In genomic region chr3:188214442-188214841, GRCh38 we compare ENCODE assay signal across 11 cellular contexts.
DNase-seq lines count a peak whose midpoint lies in the region; ATAC-seq and TF ChIP-seq lines count a peak whose summit lies in the region.
"Had no signal": no experiment of that assay in that cellular context is flagged by ENCODE, and none has a peak within 500 bp of the region (broad histone marks: within the 10 kb centered on the region; RNA-seq: fewer than 3 reads in every experiment).

No MANE protein-coding gene starts in this region.

- no peak overlapping the region for H3K27ac Mint-ChIP-seq in activated T-helper 1 cell treated with anti-CD3 and anti-CD28 coated beads, Interleukin-12 subunit alpha, Interleukin-12 subunit beta, Interleukin-2, Interleukin-4 antibody, amounts not matched to agents 30 ng/mL and 10 ng/mL and 1 ng/mL, durations not matched to agents 14 hours and 24 hours and 36 hours

- H3K9me3 Mint-ChIP-seq in activated T-helper 1 cell treated with anti-CD3 and anti-CD28 coated beads, Interleukin-12 subunit alpha, Interleukin-12 subunit beta, Interleukin-2, Interleukin-4 antibody, amounts not matched to agents 30 ng/mL and 10 ng/mL and 1 ng/mL, durations not matched to agents 14 hours and 24 hours and 36 hours, result no peaks in the 10 kb centered on the region
- H3K9me3 Mint-ChIP-seq: neural crest cell had no signal

- peaks cover 17% of the 10 kb centered on the region for H3K4me1 Mint-ChIP-seq in activated T-helper 1 cell treated with anti-CD3 and anti-CD28 coated beads, Interleukin-12 subunit alpha, Interleukin-12 subunit beta, Interleukin-2, Interleukin-4 antibody, amounts not matched to agents 30 ng/mL and 10 ng/mL and 1 ng/mL, durations not matched to agents 14 hours and 24 hours and 36 hours (ENCODE audit: low read depth)

- H3K27me3 Mint-ChIP-seq in activated T-helper 1 cell treated with anti-CD3 and anti-CD28 coated beads, Interleukin-12 subunit alpha, Interleukin-12 subunit beta, Interleukin-2, Interleukin-4 antibody, amounts not matched to agents 30 ng/mL and 10 ng/mL and 1 ng/mL, durations not matched to agents 14 hours and 24 hours and 36 hours (ENCODE audit: insufficient read depth), result no peaks in the 10 kb centered on the region

- H3K4me3 ChIP-seq in WERI-Rb-1 (ENCODE audit: low read depth, low read length), result no peak overlapping the region
- H3K4me3 ChIP-seq in left lung, result peak overlapping the region in 1 of 2 donors; percentile 6
- H3K4me3 ChIP-seq in upper lobe of right lung, result peak overlapping the region; percentile 8
- H3K4me3 ChIP-seq in H7 (ENCODE audit: insufficient read depth, low read depth, low read length), result no peak overlapping the region
- H3K4me3 ChIP-seq: adrenal gland had no signal

- DNase-seq in NCI-H82 (lab: John Stamatoyannopoulos, UW) (peak; percentile 22), NCI-H82 treated with DMSO at 0.1 percent for 48 hours (lab: John Stamatoyannopoulos, UW; ENCODE audit: unreplicated experiment) (no peak), WERI-Rb-1 (peak; percentile 74), left lung (peak in 1 of 2 donors; percentile 46), upper lobe of right lung (no peak), EL (no peak), H7 (no peak)
- no peak for DNase-seq in activated T-helper 1 cell treated with anti-CD3 and anti-CD28 coated beads, Interleukin-12 subunit alpha, Interleukin-12 subunit beta, Interleukin-2, Interleukin-4 antibody, amounts not matched to agents 30 ng/mL and 10 ng/mL and 1 ng/mL, durations not matched to agents 14 hours and 24 hours and 36 hours (ENCODE audit: low spot score)
- DNase-seq: NCI-H2227 treated with DMSO at 0.1 percent for 48 hours had no signal

- H3K36me3 ChIP-seq in WERI-Rb-1 (no peaks in the 10 kb centered on the region), left lung (no peaks in the 10 kb centered on the region), upper lobe of right lung (no peaks in the 10 kb centered on the region), H7 (replicated peaks; ENCODE audit: control insufficient read depth, insufficient read depth, low read length) (no peaks in the 10 kb centered on the region)
- H3K36me3 ChIP-seq: adrenal gland had no signal

- H3K27ac ChIP-seq in WERI-Rb-1 (peak overlapping the region; percentile 15), left lung (peak overlapping the region; percentile 2 to 61), upper lobe of right lung (peak overlapping the region; percentile 40)

- intact Hi-C loops in left lung (cut with DNase I) (no loop called here), upper lobe of right lung (cut with DNase I) (no loop called here)
- intact Hi-C loops in activated T-helper 1 cell treated with anti-CD3 and anti-CD28 coated beads, Interleukin-12 subunit alpha, Interleukin-12 subunit beta, Interleukin-2, Interleukin-4 antibody, amounts not matched to agents 30 ng/mL and 10 ng/mL and 1 ng/mL, durations not matched to agents 14 hours and 24 hours and 36 hours (cut with micrococcal nuclease), result no loop called here

- no peaks in the 10 kb centered on the region for H3K9me3 ChIP-seq in WERI-Rb-1 (ENCODE audit: severe bottlenecking)
- no peaks in the 10 kb centered on the region for H3K9me3 ChIP-seq in left lung
- H3K9me3 ChIP-seq in upper lobe of right lung, result no peaks in the 10 kb centered on the region
- H3K9me3 ChIP-seq: adrenal gland had no signal

- ATAC-seq in left lung (peak; percentile 42), upper lobe of right lung (peak; percentile 81)

- H3K27me3 ChIP-seq in WERI-Rb-1 (ENCODE audit: insufficient read depth, low read depth, severe bottlenecking), result no peaks in the 10 kb centered on the region
- no peaks in the 10 kb centered on the region for H3K27me3 ChIP-seq in left lung
- no peaks in the 10 kb centered on the region for H3K27me3 ChIP-seq in upper lobe of right lung
- no peaks in the 10 kb centered on the region for H3K27me3 ChIP-seq in H7 (ENCODE audit: control insufficient read depth, insufficient read depth, low read length)
- H3K27me3 ChIP-seq: adrenal gland had no signal

- no peak overlapping the region for H3K4me3 Mint-ChIP-seq in activated T-helper 1 cell treated with anti-CD3 and anti-CD28 coated beads, Interleukin-12 subunit alpha, Interleukin-12 subunit beta, Interleukin-2, Interleukin-4 antibody, amounts not matched to agents 30 ng/mL and 10 ng/mL and 1 ng/mL, durations not matched to agents 14 hours and 24 hours and 36 hours
- H3K4me3 Mint-ChIP-seq: neural crest cell had no signal

- H3K4me1 ChIP-seq in left lung, result peaks cover 22 to 55% of the 10 kb centered on the region in 2 donors
- H3K4me1 ChIP-seq in upper lobe of right lung, result peaks cover 47% of the 10 kb centered on the region

- TF ChIP-seq CTCF in WERI-Rb-1 (IDR thresholded peaks at IDR 0.05; ENCODE audit: low read depth, low read length), result no peak
- no peak for TF ChIP-seq CTCF in left lung (IDR thresholded peaks at IDR 0.05)
- no peak for TF ChIP-seq CTCF in upper lobe of right lung (IDR thresholded peaks at IDR 0.05)

- peaks cover 22% of the 10 kb centered on the region for H3K36me3 Mint-ChIP-seq in activated T-helper 1 cell treated with anti-CD3 and anti-CD28 coated beads, Interleukin-12 subunit alpha, Interleukin-12 subunit beta, Interleukin-2, Interleukin-4 antibody, amounts not matched to agents 30 ng/mL and 10 ng/mL and 1 ng/mL, durations not matched to agents 14 hours and 24 hours and 36 hours (ENCODE audit: low read depth)

Comparison
In these comparisons a context has a peak if more than half of its experiments do, and no peak if none do; other contexts are left out.
1. DNase-seq: peak in NCI-H82 (single experiment) and WERI-Rb-1 (single experiment); none in NCI-H82 treated with DMSO at 0.1 percent for 48 hours (single experiment), upper lobe of right lung (single experiment), EL (single experiment), activated T-helper 1 cell treated with anti-CD3 and anti-CD28 coated beads, Interleukin-12 subunit alpha, Interleukin-12 subunit beta, Interleukin-2, Interleukin-4 antibody, amounts not matched to agents 30 ng/mL and 10 ng/mL and 1 ng/mL, durations not matched to agents 14 hours and 24 hours and 36 hours (single experiment) and H7 (single experiment).
2. Peak in every context shown above with its lines, with median percentiles within 50 percentile points of each other: H3K27ac ChIP-seq.